ENCODE assay signal across 1 cellular context in genomic region chr2:112645396-112646101, GRCh38.
A peak's percentile ranks its signal among the peaks of the same experiment; 100 is the strongest.
TF ChIP-seq lines count a peak whose summit lies in the region.

TSS of gene SLC20A1 (plus strand) at chr2:112645939. CDS start at chr2:112646829, 890 bp downstream.

TF ChIP-seq in HepG2, 621 proteins besides CTCF, POLR2A, EP300 and RAD21 (continued from another document and continues in another):
- TF ChIP-seq ZBTB43 (CRISPR knock-in tag; conservative IDR thresholded peaks at IDR 0.05) (peak; percentile 20), ZNF615 (CRISPR knock-in tag; IDR thresholded peaks at IDR 0.05; ENCODE audit: borderline replicate concordance) (no peak), ZNF710 (CRISPR knock-in tag; IDR thresholded peaks at IDR 0.05; ENCODE audit: borderline replicate concordance) (peak; percentile 65; the same call in 1 of the 2 replicates), MYPOP (CRISPR knock-in tag; IDR thresholded peaks at IDR 0.05) (peak; percentile 64; the same call in 1 of the 2 replicates), GFI1 (CRISPR knock-in tag; IDR thresholded peaks at IDR 0.05; ENCODE audit: borderline replicate concordance) (no peak; the same call in 1 of the 2 replicates), ZNF280D (CRISPR knock-in tag; IDR thresholded peaks at IDR 0.05) (no peak; the same call in 1 of the 2 replicates), XBP1 (CRISPR knock-in tag; IDR thresholded peaks at IDR 0.05) (peak; percentile 46; the same call in 1 of the 2 replicates), NCOR1 (IDR thresholded peaks at IDR 0.05; ENCODE audit: borderline replicate concordance, low read length) (no peak; the same call in 1 of the 2 replicates), ZNF703 (CRISPR knock-in tag; IDR thresholded peaks at IDR 0.05; ENCODE audit: borderline replicate concordance) (no peak; the same call in 1 of the 2 replicates), HNRNPUL1 (IDR thresholded peaks at IDR 0.05; ENCODE audit: low read depth, low read length) (no peak), PAF1 (CRISPR knock-in tag; IDR thresholded peaks at IDR 0.05) (no peak), ZNF607 (CRISPR knock-in tag; IDR thresholded peaks at IDR 0.05; ENCODE audit: borderline replicate concordance) (peak; percentile 34; the same call in 1 of the 2 replicates), ZNF326 (CRISPR knock-in tag; IDR thresholded peaks at IDR 0.05; ENCODE audit: borderline replicate concordance) (no peak), FOXK1 (CRISPR knock-in tag; IDR thresholded peaks at IDR 0.05; ENCODE audit: borderline replicate concordance, low read depth) (peak; percentile 52; the same call in 1 of the 2 replicates), ARID4A (CRISPR knock-in tag; IDR thresholded peaks at IDR 0.05; ENCODE audit: borderline replicate concordance) (peak; percentile 93; the same call in 1 of the 2 replicates), ZBTB40 (IDR thresholded peaks at IDR 0.05) (no peak), ZBTB40 (CRISPR knock-in tag; IDR thresholded peaks at IDR 0.05) (0 out of 2 replicates have a peak, but pooled peaks have one; percentile 35), KMT2A (CRISPR knock-in tag; IDR thresholded peaks at IDR 0.05) (no peak; the same call in 1 of the 2 replicates), MTF2 (CRISPR knock-in tag; IDR thresholded peaks at IDR 0.05; ENCODE audit: borderline replicate concordance) (no peak), FOXM1 (CRISPR knock-in tag; IDR thresholded peaks at IDR 0.05) (0 out of 2 replicates have a peak, but pooled peaks have one; percentile 25), ZNF639 (CRISPR knock-in tag; conservative IDR thresholded peaks at IDR 0.05) (0 out of 2 replicates have a peak, but pooled peaks have one; percentile 14), ZFP91 (CRISPR knock-in tag; IDR thresholded peaks at IDR 0.05; ENCODE audit: borderline replicate concordance) (peak; percentile 78), TEF (CRISPR knock-in tag; IDR thresholded peaks at IDR 0.05) (no peak; the same call in 1 of the 2 replicates), HMGA1 (CRISPR knock-in tag; conservative IDR thresholded peaks at IDR 0.05) (no peak), POLR2AphosphoS2 (IDR thresholded peaks at IDR 0.05; ENCODE audit: low read depth, low read length) (peak; percentile 70; the same call in 1 of the 2 replicates), PLRG1 (conservative IDR thresholded peaks at IDR 0.05) (no peak)
